Comparison of ENCODE assay signal across 2 cellular contexts in the genomic region with DNA sequence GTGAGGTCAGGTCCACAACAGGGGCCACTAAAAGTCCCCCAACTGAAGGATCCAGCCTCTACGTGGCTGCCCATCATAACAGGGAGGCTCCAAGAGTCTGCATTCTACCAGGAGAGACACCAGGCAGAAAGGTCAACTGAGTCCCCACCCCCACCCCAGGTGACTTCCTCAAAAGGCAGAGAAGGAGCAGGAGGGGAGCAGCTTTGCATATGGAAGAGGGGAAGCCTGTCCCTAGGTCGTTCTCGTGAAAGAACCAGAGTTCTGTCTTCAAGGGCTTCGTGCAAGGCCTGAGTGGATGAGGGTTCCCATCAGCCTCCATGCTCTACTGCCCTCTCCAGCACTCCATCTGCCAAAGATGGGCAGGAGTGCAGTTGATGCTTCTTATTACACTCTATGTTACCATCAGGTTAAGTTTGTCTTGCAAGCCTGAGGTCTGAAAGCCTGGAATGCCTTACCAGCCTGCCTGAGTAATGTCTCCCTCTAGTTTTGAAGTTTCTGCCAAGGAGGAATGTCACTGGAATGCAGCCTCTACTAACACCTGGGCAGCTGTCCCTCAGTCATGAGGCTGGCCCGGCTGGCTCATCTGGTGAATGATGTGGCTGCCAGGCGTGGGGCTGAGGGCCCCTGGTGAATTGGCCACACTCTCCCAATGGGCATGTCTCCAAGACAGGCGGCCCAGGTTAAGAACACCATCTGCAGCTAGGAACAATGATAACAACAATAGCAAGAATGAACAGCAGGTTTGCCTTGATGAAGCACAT.
TF ChIP-seq lines count a peak whose summit lies in the region.

No MANE protein-coding gene starts in this region.

TF ChIP-seq in SK-N-SH, 30 proteins besides CTCF, POLR2A, EP300 and RAD21 (continued from another document):
- TF ChIP-seq EZH2phosphoT487 (IDR thresholded peaks at IDR 0.05; ENCODE audit: borderline replicate concordance, low read depth) (no peak), NFIC (IDR thresholded peaks at IDR 0.05; ENCODE audit: borderline replicate concordance) (peak; percentile 51), TAF1 (IDR thresholded peaks at IDR 0.05; ENCODE audit: borderline replicate concordance, low read depth, low read length) (no peak), JUND (IDR thresholded peaks at IDR 0.05) (no peak), REST (IDR thresholded peaks at IDR 0.05; ENCODE audit: low read depth, low read length) (no peak), RCOR1 (IDR thresholded peaks at IDR 0.05; ENCODE audit: low read length) (no peak), RXRA (IDR thresholded peaks at IDR 0.05; ENCODE audit: borderline replicate concordance, low read depth) (no peak), GABPA (IDR thresholded peaks at IDR 0.05; ENCODE audit: low read depth) (no peak), TEAD4 (IDR thresholded peaks at IDR 0.05; ENCODE audit: borderline replicate concordance, insufficient read depth) (no peak), FOSL2 (IDR thresholded peaks at IDR 0.05; ENCODE audit: borderline replicate concordance, low read depth) (no peak), MAX (IDR thresholded peaks at IDR 0.05; ENCODE audit: low read depth) (0 out of 2 replicates have a peak, but pooled peaks have one; percentile 25)
- TF ChIP-seq, protein P1, sequence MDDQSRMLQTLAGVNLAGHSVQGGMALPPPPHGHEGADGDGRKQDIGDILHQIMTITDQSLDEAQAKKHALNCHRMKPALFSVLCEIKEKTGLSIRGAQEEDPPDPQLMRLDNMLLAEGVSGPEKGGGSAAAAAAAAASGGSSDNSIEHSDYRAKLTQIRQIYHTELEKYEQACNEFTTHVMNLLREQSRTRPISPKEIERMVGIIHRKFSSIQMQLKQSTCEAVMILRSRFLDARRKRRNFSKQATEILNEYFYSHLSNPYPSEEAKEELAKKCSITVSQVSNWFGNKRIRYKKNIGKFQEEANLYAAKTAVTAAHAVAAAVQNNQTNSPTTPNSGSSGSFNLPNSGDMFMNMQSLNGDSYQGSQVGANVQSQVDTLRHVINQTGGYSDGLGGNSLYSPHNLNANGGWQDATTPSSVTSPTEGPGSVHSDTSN (IDR thresholded peaks at IDR 0.05), result peak; percentile 38

TF ChIP-seq in SK-N-SH treated with all-trans-retinoic acid at 6 μM for 48 hours, 23 proteins besides CTCF, POLR2A, EP300 and RAD21 (continued from another document):
- no peak for TF ChIP-seq POU6F1 (CRISPR knock-in tag; IDR thresholded peaks at IDR 0.05; ENCODE audit: borderline replicate concordance, low read depth)
- TF ChIP-seq BACH2 (CRISPR knock-in tag; IDR thresholded peaks at IDR 0.05; ENCODE audit: borderline replicate concordance), result no peak
- TF ChIP-seq ZNF8 (CRISPR knock-in tag; IDR thresholded peaks at IDR 0.05), result no peak
- TF ChIP-seq CSDC2 (CRISPR knock-in tag; IDR thresholded peaks at IDR 0.05), result no peak
- no peak for TF ChIP-seq ZNF565 (CRISPR knock-in tag; conservative IDR thresholded peaks at IDR 0.05; ENCODE audit: low read depth)
TF ChIP-seq in SK-N-SH treated with all-trans-retinoic acid at 6 μM for 48 hours: peak in this region for 0.
